Comparison of ENCODE assay signal across 1 cellular context in genomic region chr7:137999496-138000080, GRCh38.
TF ChIP-seq lines count a peak whose summit lies in the region.

No MANE protein-coding gene starts in this region.

TF ChIP-seq in K562, 482 proteins besides CTCF, POLR2A, EP300 and RAD21 (continued from another document):
- no peak for TF ChIP-seq USF1 (CRISPR knock-in tag; IDR thresholded peaks at IDR 0.05)
- TF ChIP-seq NFATC3 (IDR thresholded peaks at IDR 0.05) = 0 out of 2 replicates have a peak, but pooled peaks have one; percentile 12
- no peak for TF ChIP-seq HMGXB4 (CRISPR knock-in tag; IDR thresholded peaks at IDR 0.05)
- TF ChIP-seq TSC22D4 (tag; IDR thresholded peaks at IDR 0.05) = no peak
- no peak for TF ChIP-seq ZBED1 (IDR thresholded peaks at IDR 0.05)
- TF ChIP-seq ZBTB8A (IDR thresholded peaks at IDR 0.05; ENCODE audit: partially characterized antibody) = no peak
- TF ChIP-seq ZNF23 (CRISPR knock-in tag; IDR thresholded peaks at IDR 0.05) = no peak
- no peak for TF ChIP-seq CEBPB (tag; IDR thresholded peaks at IDR 0.05)
- no peak for TF ChIP-seq MYNN (IDR thresholded peaks at IDR 0.05)
- TF ChIP-seq MYNN (CRISPR knock-in tag; IDR thresholded peaks at IDR 0.05) = no peak
- TF ChIP-seq FOXK2 (conservative IDR thresholded peaks at IDR 0.05 in 1 of 2, IDR thresholded peaks at IDR 0.05 in 1 of 2; ENCODE audit: low read depth in 2 of 2) = no peak
- no peak for TF ChIP-seq NR2C1 (IDR thresholded peaks at IDR 0.05)
- TF ChIP-seq NR2C1 (tag; IDR thresholded peaks at IDR 0.05) = no peak
- no peak for TF ChIP-seq PURB (CRISPR knock-in tag; IDR thresholded peaks at IDR 0.05; ENCODE audit: low read depth)
- 0 out of 2 replicates have a peak, but pooled peaks have one; percentile 21 for TF ChIP-seq BHLHE40 (IDR thresholded peaks at IDR 0.05; ENCODE audit: low read length)
- no peak for TF ChIP-seq ZNF785 (CRISPR knock-in tag; IDR thresholded peaks at IDR 0.05)
- no peak for TF ChIP-seq TFE3 (CRISPR knock-in tag; IDR thresholded peaks at IDR 0.05)
- no peak for TF ChIP-seq ZNF639 (CRISPR knock-in tag; conservative IDR thresholded peaks at IDR 0.05 in 1 of 2, IDR thresholded peaks at IDR 0.05 in 1 of 2)
- no peak for TF ChIP-seq RBM15 (IDR thresholded peaks at IDR 0.05; ENCODE audit: insufficient read depth, low read length)
- no peak for TF ChIP-seq MAX (CRISPR knock-in tag; IDR thresholded peaks at IDR 0.05)
- no peak for TF ChIP-seq ASH1L (IDR thresholded peaks at IDR 0.05; ENCODE audit: borderline replicate concordance, low read depth, partially characterized antibody)
- TF ChIP-seq ZFX (CRISPR knock-in tag; IDR thresholded peaks at IDR 0.05) = peak; percentile 38; the same call in 1 of the 2 replicates
- no peak for TF ChIP-seq ILK (tag; IDR thresholded peaks at IDR 0.05; ENCODE audit: borderline replicate concordance, low read depth)
- no peak for TF ChIP-seq TRIM28 (IDR thresholded peaks at IDR 0.05)
- TF ChIP-seq ZNF583 (CRISPR knock-in tag; IDR thresholded peaks at IDR 0.05) = no peak
